In genomic region chr3:100780223-100780622, GRCh38 we compare ENCODE assay signal across 25 cellular contexts.
"Had no signal": no experiment of that assay in that cellular context is flagged by ENCODE, and none has a peak within 500 bp of the region (broad histone marks: within the 10 kb centered on the region; RNA-seq: fewer than 3 reads in every experiment).

No MANE protein-coding gene starts in this region.

- H3K4me3 Mint-ChIP-seq: dendritic cell treated with granulocyte-macrophage colony-stimulating factor and Interleukin-4, amounts not matched to agents 40 ng/mL and 50 ng/mL, for 4 days; effector memory CD8-positive, alpha-beta T cell; endodermal cell had no signal

- H3K36me3 ChIP-seq: colonic mucosa, esophagus squamous epithelium, gastrocnemius medialis had no signal

- H3K4me1 ChIP-seq: colonic mucosa, gastrocnemius medialis had no signal

- H3K27ac ChIP-seq: colonic mucosa, coronary artery, dorsolateral prefrontal cortex, epithelial cell of prostate, esophagus muscularis mucosa, esophagus squamous epithelium, foreskin keratinocyte, gastrocnemius medialis, gastroesophageal sphincter, heart left ventricle, heart right ventricle had no signal

- H3K27me3 ChIP-seq: colonic mucosa, dorsolateral prefrontal cortex, esophagus muscularis mucosa, esophagus squamous epithelium, foreskin keratinocyte, gastrocnemius medialis, gastroesophageal sphincter, heart left ventricle, heart right ventricle had no signal

- DNase-seq: colonic mucosa; cortex of kidney; dermis blood vessel endothelial cell; dorsolateral prefrontal cortex; effector CD4-positive, alpha-beta T cell; effector CD8-positive, alpha-beta T cell; effector memory CD4-positive, alpha-beta T cell; effector memory CD8-positive, alpha-beta T cell; endodermal cell; erythroblast; esophagus squamous epithelium; foreskin fibroblast; foreskin keratinocyte; foreskin melanocyte; gastrocnemius medialis; glutamatergic neuron; head of caudate nucleus; heart left ventricle; heart right ventricle had no signal

- H3K27me3 Mint-ChIP-seq: dendritic cell treated with granulocyte-macrophage colony-stimulating factor and Interleukin-4, amounts not matched to agents 40 ng/mL and 50 ng/mL, for 4 days had no signal

- H3K4me3 ChIP-seq: colonic mucosa, coronary artery, dorsolateral prefrontal cortex, esophagus muscularis mucosa, esophagus squamous epithelium, gastrocnemius medialis, gastroesophageal sphincter, heart left ventricle, heart right ventricle had no signal

- H3K27ac Mint-ChIP-seq: dendritic cell treated with granulocyte-macrophage colony-stimulating factor and Interleukin-4, amounts not matched to agents 40 ng/mL and 50 ng/mL, for 4 days; effector memory CD8-positive, alpha-beta T cell; endodermal cell had no signal

- ATAC-seq: effector memory CD8-positive, alpha-beta T cell; esophagus mucosa; foreskin keratinocyte; gastrocnemius medialis; gastroesophageal sphincter; heart left ventricle; heart right ventricle had no signal

- H3K9me3 ChIP-seq: colonic mucosa, gastrocnemius medialis had no signal
